1 cellular context compared by ENCODE assay signal in the genomic region with DNA sequence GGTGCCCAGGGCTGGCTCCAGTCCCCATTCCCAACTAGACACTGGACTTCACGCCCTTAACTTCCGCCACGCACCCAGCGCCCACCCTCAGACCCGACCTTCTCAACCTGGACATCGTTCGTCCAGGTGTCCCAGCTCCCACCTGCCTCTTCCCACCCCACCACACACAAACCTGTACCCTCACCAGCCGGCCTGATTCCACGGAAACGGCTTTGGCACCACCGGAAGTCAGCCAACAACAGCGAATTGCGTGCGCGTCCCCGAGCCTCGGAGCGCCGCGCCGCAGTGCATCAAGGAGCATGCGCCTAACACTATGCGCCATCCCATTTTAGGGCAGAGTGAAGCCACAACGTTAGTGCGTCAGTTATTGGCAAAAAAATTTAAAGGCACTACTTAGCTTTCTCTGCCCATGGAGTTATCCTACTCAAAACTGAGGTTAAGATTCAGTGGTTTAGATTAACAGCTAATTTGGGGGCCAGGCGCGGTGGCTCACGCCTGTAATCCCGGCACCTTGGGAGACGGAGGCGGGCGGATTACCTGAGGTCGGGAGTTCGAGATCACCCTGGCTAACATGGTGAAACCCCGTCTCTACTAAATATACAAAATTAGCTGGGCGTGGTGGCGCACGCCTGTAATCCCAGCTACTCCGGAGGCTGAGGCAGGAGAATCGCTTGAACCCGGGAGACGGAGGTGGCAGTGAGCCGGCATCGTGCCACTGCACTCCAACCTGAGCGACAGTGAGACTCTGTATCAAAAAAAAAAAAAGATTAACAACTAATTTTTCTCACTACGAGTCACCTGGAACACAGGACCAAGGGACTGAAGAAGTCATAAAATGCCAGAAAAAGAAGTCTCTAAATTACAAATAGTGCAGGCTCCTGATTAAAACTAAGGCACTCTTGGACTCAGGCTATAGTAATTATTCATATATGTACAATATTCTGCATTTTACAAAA.
TF ChIP-seq lines count a peak whose summit lies in the region.

A gene with protein sequence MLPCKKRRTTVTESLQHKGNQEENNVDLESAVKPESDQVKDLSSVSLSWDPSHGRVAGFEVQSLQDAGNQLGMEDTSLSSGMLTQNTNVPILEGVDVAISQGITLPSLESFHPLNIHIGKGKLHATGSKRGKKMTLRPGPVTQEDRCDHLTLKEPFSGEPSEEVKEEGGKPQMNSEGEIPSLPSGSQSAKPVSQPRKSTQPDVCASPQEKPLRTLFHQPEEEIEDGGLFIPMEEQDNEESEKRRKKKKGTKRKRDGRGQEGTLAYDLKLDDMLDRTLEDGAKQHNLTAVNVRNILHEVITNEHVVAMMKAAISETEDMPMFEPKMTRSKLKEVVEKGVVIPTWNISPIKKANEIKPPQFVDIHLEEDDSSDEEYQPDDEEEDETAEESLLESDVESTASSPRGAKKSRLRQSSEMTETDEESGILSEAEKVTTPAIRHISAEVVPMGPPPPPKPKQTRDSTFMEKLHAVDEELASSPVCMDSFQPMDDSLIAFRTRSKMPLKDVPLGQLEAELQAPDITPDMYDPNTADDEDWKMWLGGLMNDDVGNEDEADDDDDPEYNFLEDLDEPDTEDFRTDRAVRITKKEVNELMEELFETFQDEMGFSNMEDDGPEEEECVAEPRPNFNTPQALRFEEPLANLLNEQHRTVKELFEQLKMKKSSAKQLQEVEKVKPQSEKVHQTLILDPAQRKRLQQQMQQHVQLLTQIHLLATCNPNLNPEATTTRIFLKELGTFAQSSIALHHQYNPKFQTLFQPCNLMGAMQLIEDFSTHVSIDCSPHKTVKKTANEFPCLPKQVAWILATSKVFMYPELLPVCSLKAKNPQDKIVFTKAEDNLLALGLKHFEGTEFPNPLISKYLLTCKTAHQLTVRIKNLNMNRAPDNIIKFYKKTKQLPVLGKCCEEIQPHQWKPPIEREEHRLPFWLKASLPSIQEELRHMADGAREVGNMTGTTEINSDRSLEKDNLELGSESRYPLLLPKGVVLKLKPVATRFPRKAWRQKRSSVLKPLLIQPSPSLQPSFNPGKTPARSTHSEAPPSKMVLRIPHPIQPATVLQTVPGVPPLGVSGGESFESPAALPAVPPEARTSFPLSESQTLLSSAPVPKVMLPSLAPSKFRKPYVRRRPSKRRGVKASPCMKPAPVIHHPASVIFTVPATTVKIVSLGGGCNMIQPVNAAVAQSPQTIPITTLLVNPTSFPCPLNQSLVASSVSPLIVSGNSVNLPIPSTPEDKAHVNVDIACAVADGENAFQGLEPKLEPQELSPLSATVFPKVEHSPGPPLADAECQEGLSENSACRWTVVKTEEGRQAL (N-terminal part only) (minus strand): TSS at position 240 of the 956 bp plus-strand sequence. CDS start 3,434 bp downstream, outside the sequence.

TF ChIP-seq in HepG2, 621 proteins besides CTCF, POLR2A, EP300 and RAD21 (continues in another document):
- TF ChIP-seq MAZ (IDR thresholded peaks at IDR 0.05; ENCODE audit: borderline replicate concordance, low read depth, low read length) (no peak), MAZ (CRISPR knock-in tag; IDR thresholded peaks at IDR 0.05; ENCODE audit: low read depth) (peak; percentile 45; the same call in 1 of the 2 replicates), FOXA3 (CRISPR knock-in tag; IDR thresholded peaks at IDR 0.05) (peak; percentile 58; the same call in 1 of the 2 replicates), CBX2 (IDR thresholded peaks at IDR 0.05; ENCODE audit: low read depth, low read length) (no peak), CBX2 (CRISPR knock-in tag; IDR thresholded peaks at IDR 0.05; ENCODE audit: low read depth) (no peak), ZNF772 (CRISPR knock-in tag; IDR thresholded peaks at IDR 0.05) (peak; percentile 46; the same call in 1 of the 2 replicates), MAFK (conservative IDR thresholded peaks at IDR 0.05 in 1 of 2, IDR thresholded peaks at IDR 0.05 in 1 of 2; ENCODE audit: low read length in 2 of 2) (no peak), REPIN1 (CRISPR knock-in tag; IDR thresholded peaks at IDR 0.05; ENCODE audit: borderline replicate concordance, low read depth) (peak; percentile 66; the same call in 1 of the 2 replicates), ZNF776 (CRISPR knock-in tag; IDR thresholded peaks at IDR 0.05) (no peak), ZNF446 (CRISPR knock-in tag; IDR thresholded peaks at IDR 0.05) (no peak), RELA (CRISPR knock-in tag; IDR thresholded peaks at IDR 0.05) (0 out of 2 replicates have a peak, but pooled peaks have one; percentile 19), ZNF660 (CRISPR knock-in tag; IDR thresholded peaks at IDR 0.05; ENCODE audit: borderline replicate concordance, low read depth) (no peak), ZNF260 (CRISPR knock-in tag; IDR thresholded peaks at IDR 0.05; ENCODE audit: borderline replicate concordance, low read depth) (no peak), TAF15 (IDR thresholded peaks at IDR 0.05; ENCODE audit: low read depth, low read length, poor library complexity, severe bottlenecking) (no peak), XRCC5 (optimal IDR thresholded peaks at IDR 0.05; ENCODE audit: low read length) (peak; percentile 56), ZNF124 (CRISPR knock-in tag; IDR thresholded peaks at IDR 0.05) (no peak; the same call in 1 of the 2 replicates), ZNF431 (CRISPR knock-in tag; IDR thresholded peaks at IDR 0.05; ENCODE audit: borderline replicate concordance, low read depth) (no peak), ZNF256 (CRISPR knock-in tag; conservative IDR thresholded peaks at IDR 0.05) (no peak), NFKBIZ (CRISPR knock-in tag; IDR thresholded peaks at IDR 0.05) (no peak), IRX3 (CRISPR knock-in tag; IDR thresholded peaks at IDR 0.05; ENCODE audit: borderline replicate concordance, low read depth) (no peak), THYN1 (CRISPR knock-in tag; IDR thresholded peaks at IDR 0.05; ENCODE audit: borderline replicate concordance, low read depth) (no peak), FOXK1 (CRISPR knock-in tag; IDR thresholded peaks at IDR 0.05; ENCODE audit: borderline replicate concordance, low read depth) (peak; percentile 61; the same call in 1 of the 2 replicates), ZNF792 (CRISPR knock-in tag; IDR thresholded peaks at IDR 0.05) (peak; percentile 69; the same call in 1 of the 2 replicates), KDM2A (CRISPR knock-in tag; IDR thresholded peaks at IDR 0.05; ENCODE audit: borderline replicate concordance, low read depth) (peak; percentile 81), ZNF383 (CRISPR knock-in tag; IDR thresholded peaks at IDR 0.05; ENCODE audit: borderline replicate concordance) (no peak), SP2 (CRISPR knock-in tag; IDR thresholded peaks at IDR 0.05) (no peak), SPEN (CRISPR knock-in tag; IDR thresholded peaks at IDR 0.05; ENCODE audit: low read depth) (peak; percentile 71), ZNF749 (CRISPR knock-in tag; IDR thresholded peaks at IDR 0.05; ENCODE audit: borderline replicate concordance) (no peak)
- TF ChIP-seq, protein P1, sequence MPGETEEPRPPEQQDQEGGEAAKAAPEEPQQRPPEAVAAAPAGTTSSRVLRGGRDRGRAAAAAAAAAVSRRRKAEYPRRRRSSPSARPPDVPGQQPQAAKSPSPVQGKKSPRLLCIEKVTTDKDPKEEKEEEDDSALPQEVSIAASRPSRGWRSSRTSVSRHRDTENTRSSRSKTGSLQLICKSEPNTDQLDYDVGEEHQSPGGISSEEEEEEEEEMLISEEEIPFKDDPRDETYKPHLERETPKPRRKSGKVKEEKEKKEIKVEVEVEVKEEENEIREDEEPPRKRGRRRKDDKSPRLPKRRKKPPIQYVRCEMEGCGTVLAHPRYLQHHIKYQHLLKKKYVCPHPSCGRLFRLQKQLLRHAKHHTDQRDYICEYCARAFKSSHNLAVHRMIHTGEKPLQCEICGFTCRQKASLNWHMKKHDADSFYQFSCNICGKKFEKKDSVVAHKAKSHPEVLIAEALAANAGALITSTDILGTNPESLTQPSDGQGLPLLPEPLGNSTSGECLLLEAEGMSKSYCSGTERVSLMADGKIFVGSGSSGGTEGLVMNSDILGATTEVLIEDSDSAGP (CRISPR knock-in tag; IDR thresholded peaks at IDR 0.05; ENCODE audit: borderline replicate concordance), result peak; percentile 100
- TF ChIP-seq, protein P2, sequence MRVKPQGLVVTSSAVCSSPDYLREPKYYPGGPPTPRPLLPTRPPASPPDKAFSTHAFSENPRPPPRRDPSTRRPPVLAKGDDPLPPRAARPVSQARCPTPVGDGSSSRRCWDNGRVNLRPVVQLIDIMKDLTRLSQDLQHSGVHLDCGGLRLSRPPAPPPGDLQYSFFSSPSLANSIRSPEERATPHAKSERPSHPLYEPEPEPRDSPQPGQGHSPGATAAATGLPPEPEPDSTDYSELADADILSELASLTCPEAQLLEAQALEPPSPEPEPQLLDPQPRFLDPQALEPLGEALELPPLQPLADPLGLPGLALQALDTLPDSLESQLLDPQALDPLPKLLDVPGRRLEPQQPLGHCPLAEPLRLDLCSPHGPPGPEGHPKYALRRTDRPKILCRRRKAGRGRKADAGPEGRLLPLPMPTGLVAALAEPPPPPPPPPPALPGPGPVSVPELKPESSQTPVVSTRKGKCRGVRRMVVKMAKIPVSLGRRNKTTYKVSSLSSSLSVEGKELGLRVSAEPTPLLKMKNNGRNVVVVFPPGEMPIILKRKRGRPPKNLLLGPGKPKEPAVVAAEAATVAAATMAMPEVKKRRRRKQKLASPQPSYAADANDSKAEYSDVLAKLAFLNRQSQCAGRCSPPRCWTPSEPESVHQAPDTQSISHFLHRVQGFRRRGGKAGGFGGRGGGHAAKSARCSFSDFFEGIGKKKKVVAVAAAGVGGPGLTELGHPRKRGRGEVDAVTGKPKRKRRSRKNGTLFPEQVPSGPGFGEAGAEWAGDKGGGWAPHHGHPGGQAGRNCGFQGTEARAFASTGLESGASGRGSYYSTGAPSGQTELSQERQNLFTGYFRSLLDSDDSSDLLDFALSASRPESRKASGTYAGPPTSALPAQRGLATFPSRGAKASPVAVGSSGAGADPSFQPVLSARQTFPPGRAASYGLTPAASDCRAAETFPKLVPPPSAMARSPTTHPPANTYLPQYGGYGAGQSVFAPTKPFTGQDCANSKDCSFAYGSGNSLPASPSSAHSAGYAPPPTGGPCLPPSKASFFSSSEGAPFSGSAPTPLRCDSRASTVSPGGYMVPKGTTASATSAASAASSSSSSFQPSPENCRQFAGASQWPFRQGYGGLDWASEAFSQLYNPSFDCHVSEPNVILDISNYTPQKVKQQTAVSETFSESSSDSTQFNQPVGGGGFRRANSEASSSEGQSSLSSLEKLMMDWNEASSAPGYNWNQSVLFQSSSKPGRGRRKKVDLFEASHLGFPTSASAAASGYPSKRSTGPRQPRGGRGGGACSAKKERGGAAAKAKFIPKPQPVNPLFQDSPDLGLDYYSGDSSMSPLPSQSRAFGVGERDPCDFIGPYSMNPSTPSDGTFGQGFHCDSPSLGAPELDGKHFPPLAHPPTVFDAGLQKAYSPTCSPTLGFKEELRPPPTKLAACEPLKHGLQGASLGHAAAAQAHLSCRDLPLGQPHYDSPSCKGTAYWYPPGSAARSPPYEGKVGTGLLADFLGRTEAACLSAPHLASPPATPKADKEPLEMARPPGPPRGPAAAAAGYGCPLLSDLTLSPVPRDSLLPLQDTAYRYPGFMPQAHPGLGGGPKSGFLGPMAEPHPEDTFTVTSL (CRISPR knock-in tag; IDR thresholded peaks at IDR 0.05; ENCODE audit: borderline replicate concordance), result peak; percentile 28; the same call in 1 of the 2 replicates
- TF ChIP-seq, protein P3, sequence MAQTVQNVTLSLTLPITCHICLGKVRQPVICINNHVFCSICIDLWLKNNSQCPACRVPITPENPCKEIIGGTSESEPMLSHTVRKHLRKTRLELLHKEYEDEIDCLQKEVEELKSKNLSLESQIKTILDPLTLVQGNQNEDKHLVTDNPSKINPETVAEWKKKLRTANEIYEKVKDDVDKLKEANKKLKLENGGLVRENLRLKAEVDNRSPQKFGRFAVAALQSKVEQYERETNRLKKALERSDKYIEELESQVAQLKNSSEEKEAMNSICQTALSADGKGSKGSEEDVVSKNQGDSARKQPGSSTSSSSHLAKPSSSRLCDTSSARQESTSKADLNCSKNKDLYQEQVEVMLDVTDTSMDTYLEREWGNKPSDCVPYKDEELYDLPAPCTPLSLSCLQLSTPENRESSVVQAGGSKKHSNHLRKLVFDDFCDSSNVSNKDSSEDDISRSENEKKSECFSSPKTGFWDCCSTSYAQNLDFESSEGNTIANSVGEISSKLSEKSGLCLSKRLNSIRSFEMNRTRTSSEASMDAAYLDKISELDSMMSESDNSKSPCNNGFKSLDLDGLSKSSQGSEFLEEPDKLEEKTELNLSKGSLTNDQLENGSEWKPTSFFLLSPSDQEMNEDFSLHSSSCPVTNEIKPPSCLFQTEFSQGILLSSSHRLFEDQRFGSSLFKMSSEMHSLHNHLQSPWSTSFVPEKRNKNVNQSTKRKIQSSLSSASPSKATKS (CRISPR knock-in tag; IDR thresholded peaks at IDR 0.05), result no peak
- TF ChIP-seq, protein P4, sequence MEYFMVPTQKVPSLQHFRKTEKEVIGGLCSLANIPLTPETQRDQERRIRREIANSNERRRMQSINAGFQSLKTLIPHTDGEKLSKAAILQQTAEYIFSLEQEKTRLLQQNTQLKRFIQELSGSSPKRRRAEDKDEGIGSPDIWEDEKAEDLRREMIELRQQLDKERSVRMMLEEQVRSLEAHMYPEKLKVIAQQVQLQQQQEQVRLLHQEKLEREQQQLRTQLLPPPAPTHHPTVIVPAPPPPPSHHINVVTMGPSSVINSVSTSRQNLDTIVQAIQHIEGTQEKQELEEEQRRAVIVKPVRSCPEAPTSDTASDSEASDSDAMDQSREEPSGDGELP (IDR thresholded peaks at IDR 0.05; ENCODE audit: borderline replicate concordance, low read depth), result no peak
- TF ChIP-seq, protein P5, sequence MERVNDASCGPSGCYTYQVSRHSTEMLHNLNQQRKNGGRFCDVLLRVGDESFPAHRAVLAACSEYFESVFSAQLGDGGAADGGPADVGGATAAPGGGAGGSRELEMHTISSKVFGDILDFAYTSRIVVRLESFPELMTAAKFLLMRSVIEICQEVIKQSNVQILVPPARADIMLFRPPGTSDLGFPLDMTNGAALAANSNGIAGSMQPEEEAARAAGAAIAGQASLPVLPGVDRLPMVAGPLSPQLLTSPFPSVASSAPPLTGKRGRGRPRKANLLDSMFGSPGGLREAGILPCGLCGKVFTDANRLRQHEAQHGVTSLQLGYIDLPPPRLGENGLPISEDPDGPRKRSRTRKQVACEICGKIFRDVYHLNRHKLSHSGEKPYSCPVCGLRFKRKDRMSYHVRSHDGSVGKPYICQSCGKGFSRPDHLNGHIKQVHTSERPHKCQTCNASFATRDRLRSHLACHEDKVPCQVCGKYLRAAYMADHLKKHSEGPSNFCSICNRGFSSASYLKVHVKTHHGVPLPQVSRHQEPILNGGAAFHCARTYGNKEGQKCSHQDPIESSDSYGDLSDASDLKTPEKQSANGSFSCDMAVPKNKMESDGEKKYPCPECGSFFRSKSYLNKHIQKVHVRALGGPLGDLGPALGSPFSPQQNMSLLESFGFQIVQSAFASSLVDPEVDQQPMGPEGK (CRISPR knock-in tag; IDR thresholded peaks at IDR 0.05), result no peak
- TF ChIP-seq, protein P6, sequence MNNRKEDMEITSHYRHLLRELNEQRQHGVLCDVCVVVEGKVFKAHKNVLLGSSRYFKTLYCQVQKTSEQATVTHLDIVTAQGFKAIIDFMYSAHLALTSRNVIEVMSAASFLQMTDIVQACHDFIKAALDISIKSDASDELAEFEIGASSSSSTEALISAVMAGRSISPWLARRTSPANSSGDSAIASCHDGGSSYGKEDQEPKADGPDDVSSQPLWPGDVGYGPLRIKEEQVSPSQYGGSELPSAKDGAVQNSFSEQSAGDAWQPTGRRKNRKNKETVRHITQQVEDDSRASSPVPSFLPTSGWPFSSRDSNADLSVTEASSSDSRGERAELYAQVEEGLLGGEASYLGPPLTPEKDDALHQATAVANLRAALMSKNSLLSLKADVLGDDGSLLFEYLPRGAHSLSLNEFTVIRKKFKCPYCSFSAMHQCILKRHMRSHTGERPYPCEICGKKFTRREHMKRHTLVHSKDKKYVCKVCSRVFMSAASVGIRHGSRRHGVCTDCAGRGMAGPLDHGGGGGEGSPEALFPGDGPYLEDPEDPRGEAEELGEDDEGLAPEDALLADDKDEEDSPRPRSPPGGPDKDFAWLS (CRISPR knock-in tag; IDR thresholded peaks at IDR 0.05; ENCODE audit: borderline replicate concordance), result no peak
